In the genomic region with DNA sequence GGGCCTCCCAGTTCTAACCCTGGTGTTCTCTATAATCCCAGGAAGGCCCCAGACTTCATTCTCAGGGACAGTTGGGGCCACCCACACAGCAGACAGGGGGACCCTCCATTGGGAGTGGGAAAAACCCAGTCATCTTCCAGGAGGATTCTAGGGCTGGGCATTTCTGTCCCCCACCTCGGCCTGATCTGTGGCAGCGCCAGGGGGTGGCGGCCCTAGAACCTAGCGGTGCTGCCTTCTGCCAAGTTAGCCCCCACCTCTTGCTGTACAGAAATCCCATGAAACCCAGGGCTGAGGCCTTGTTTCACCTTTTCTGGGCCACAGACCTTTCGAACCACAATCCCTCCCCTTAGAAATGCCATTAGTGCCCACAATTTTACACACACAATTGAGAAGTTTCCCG, we compare ENCODE assay signal across 8 cellular contexts. TPM values are rescaled to one million over a fixed set of nuclear protein-coding genes. Genes with fewer than 3 reads are reported as not detected.
"Had no signal": no experiment of that assay in that cellular context is flagged by ENCODE, and none has a peak within 500 bp of the region (broad histone marks: within the 10 kb centered on the region; RNA-seq: fewer than 3 reads in every experiment).

No MANE protein-coding gene starts in this region.

- H3K4me3 ChIP-seq: colonic mucosa, gastroesophageal sphincter, heart right ventricle, suprapubic skin, transverse colon had no signal

- H3K27ac ChIP-seq: colonic mucosa, gastroesophageal sphincter, heart right ventricle, suprapubic skin, transverse colon, VCaP had no signal

- H3K27me3 ChIP-seq: colonic mucosa had no signal

- H3K36me3 ChIP-seq: colonic mucosa, gastroesophageal sphincter, suprapubic skin, transverse colon had no signal

- H3K9me3 ChIP-seq: colonic mucosa, gastroesophageal sphincter, heart right ventricle, suprapubic skin, transverse colon had no signal

- H3K4me1 ChIP-seq: colonic mucosa, transverse colon had no signal

RNA-seq across cellular contexts. Expression of a gene that starts 9.6 kb away (rescaled TPM):
- total RNA-seq: activated naive CD8-positive, alpha-beta T cell treated with anti-CD3 and anti-CD28 coated beads for 36 hours; natural killer cell had no signal
